Comparison of ENCODE assay signal across 1 cellular context in genomic region chr15:70241031-70241430, GRCh38.
TF ChIP-seq lines count a peak whose summit lies in the region.

No MANE protein-coding gene starts in this region.

TF ChIP-seq in GM23338, 12 proteins besides CTCF, POLR2A, EP300 and RAD21 (continued from another document):
- no peak for TF ChIP-seq JUNB (IDR thresholded peaks at IDR 0.05; ENCODE audit: unreplicated experiment)
- TF ChIP-seq, protein P1, sequence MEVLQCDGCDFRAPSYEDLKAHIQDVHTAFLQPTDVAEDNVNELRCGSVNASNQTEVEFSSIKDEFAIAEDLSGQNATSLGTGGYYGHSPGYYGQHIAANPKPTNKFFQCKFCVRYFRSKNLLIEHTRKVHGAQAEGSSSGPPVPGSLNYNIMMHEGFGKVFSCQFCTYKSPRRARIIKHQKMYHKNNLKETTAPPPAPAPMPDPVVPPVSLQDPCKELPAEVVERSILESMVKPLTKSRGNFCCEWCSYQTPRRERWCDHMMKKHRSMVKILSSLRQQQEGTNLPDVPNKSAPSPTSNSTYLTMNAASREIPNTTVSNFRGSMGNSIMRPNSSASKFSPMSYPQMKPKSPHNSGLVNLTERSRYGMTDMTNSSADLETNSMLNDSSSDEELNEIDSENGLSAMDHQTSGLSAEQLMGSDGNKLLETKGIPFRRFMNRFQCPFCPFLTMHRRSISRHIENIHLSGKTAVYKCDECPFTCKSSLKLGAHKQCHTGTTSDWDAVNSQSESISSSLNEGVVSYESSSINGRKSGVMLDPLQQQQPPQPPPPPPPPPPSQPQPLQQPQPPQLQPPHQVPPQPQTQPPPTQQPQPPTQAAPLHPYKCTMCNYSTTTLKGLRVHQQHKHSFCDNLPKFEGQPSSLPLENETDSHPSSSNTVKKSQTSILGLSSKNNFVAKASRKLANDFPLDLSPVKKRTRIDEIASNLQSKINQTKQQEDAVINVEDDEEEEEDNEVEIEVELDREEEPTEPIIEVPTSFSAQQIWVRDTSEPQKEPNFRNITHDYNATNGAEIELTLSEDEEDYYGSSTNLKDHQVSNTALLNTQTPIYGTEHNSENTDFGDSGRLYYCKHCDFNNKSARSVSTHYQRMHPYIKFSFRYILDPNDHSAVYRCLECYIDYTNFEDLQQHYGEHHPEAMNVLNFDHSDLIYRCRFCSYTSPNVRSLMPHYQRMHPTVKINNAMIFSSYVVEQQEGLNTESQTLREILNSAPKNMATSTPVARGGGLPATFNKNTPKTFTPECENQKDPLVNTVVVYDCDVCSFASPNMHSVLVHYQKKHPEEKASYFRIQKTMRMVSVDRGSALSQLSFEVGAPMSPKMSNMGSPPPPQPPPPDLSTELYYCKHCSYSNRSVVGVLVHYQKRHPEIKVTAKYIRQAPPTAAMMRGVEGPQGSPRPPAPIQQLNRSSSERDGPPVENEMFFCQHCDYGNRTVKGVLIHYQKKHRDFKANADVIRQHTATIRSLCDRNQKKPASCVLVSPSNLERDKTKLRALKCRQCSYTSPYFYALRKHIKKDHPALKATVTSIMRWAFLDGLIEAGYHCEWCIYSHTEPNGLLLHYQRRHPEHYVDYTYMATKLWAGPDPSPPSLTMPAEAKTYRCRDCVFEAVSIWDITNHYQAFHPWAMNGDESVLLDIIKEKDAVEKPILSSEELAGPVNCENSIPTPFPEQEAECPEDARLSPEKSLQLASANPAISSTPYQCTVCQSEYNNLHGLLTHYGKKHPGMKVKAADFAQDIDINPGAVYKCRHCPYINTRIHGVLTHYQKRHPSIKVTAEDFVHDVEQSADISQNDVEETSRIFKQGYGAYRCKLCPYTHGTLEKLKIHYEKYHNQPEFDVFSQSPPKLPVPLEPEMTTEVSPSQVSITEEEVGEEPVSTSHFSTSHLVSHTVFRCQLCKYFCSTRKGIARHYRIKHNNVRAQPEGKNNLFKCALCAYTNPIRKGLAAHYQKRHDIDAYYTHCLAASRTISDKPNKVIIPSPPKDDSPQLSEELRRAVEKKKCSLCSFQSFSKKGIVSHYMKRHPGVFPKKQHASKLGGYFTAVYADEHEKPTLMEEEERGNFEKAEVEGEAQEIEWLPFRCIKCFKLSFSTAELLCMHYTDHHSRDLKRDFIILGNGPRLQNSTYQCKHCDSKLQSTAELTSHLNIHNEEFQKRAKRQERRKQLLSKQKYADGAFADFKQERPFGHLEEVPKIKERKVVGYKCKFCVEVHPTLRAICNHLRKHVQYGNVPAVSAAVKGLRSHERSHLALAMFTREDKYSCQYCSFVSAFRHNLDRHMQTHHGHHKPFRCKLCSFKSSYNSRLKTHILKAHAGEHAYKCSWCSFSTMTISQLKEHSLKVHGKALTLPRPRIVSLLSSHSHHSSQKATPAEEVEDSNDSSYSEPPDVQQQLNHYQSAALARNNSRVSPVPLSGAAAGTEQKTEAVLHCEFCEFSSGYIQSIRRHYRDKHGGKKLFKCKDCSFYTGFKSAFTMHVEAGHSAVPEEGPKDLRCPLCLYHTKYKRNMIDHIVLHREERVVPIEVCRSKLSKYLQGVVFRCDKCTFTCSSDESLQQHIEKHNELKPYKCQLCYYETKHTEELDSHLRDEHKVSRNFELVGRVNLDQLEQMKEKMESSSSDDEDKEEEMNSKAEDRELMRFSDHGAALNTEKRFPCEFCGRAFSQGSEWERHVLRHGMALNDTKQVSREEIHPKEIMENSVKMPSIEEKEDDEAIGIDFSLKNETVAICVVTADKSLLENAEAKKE (CRISPR knock-in tag; IDR thresholded peaks at IDR 0.05), result no peak
- TF ChIP-seq NANOG (IDR thresholded peaks at IDR 0.05; ENCODE audit: borderline replicate concordance), result no peak
- no peak for TF ChIP-seq ZNF331 (CRISPR knock-in tag; IDR thresholded peaks at IDR 0.05; ENCODE audit: low read depth)
- no peak for TF ChIP-seq POLR2AphosphoS5 (IDR thresholded peaks at IDR 0.05; ENCODE audit: low read depth)
